13 cellular contexts compared by ENCODE assay signal in the genomic region with DNA sequence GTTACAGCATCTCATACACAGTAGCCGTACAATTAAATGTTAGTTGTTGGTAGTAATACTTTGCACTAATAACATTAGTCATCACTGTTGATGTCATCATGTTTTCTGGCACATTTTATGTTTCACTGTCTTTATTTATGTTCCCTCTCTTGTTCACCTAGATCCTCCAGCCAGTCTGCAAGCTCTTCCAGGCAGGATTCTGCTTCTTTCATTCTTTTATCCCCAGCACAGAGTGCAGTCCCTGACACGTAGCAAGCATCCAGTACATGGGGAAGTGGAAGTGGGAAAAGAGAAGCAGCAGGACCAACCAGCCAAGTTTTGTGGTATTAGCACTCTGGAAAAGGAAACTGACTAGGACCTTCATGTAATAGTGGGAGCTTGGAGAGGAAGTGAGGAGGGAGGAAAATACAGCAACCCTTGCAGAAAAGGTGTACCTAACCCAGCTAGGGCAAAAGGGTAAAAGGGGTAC.
DNase-seq lines count a peak whose midpoint lies in the region; ATAC-seq and TF ChIP-seq lines count a peak whose summit lies in the region.
"Had no signal": no experiment of that assay in that cellular context is flagged by ENCODE, and none has a peak within 500 bp of the region (broad histone marks: within the 10 kb centered on the region; RNA-seq: fewer than 3 reads in every experiment).

No MANE protein-coding gene starts in this region.

- H3K4me3 ChIP-seq in AG10803 (ENCODE audit: low read length) = no peak overlapping the region
- H3K4me3 ChIP-seq in A673 (ENCODE audit: low read depth, low read length, poor library complexity, severe bottlenecking) = no peak overlapping the region
- no peak overlapping the region for H3K4me3 ChIP-seq in effector memory CD4-positive, alpha-beta T cell (ENCODE audit: insufficient read depth, low read depth, low read length, poor library complexity, severe bottlenecking)
- H3K4me3 ChIP-seq: upper lobe of left lung had no signal

- POLR2A ChIA-PET in A673 (lab: Charles Lee; ENCODE audit: low non-redundant PET) = no interaction called here

- TF ChIP-seq CTCF in AG10803 (conservative IDR thresholded peaks at IDR 0.05; ENCODE audit: low read length) (no peak), A673 (conservative IDR thresholded peaks at IDR 0.05; ENCODE audit: low read depth, low read length) (no peak)

- intact Hi-C loops in head of caudate nucleus (cut with DNase I) (loop anchor here (5.0 to 10.0 kb wide), 4 partner anchors 90 to 292 kb away; a partner anchor contains a TSS), A673 (cut with micrococcal nuclease; ENCODE audit: unreplicated experiment) (loop anchor here (5.0 kb wide), 2 partner anchors 227 to 372 kb away; a partner anchor contains a TSS)

- no peaks in the 10 kb centered on the region for H3K27me3 ChIP-seq in A673 (replicated peaks; ENCODE audit: insufficient read depth, low read depth, low read length, poor library complexity)
- H3K27me3 ChIP-seq in effector memory CD4-positive, alpha-beta T cell (replicated peaks; ENCODE audit: control insufficient read depth, insufficient read depth, low read length, poor library complexity, severe bottlenecking) = no peaks in the 10 kb centered on the region
- H3K27me3 ChIP-seq: upper lobe of left lung had no signal

- H3K27ac ChIP-seq in A673 (ENCODE audit: low read depth, low read length, poor library complexity, severe bottlenecking) = no peak overlapping the region
- no peak overlapping the region for H3K27ac ChIP-seq in effector memory CD4-positive, alpha-beta T cell (ENCODE audit: insufficient read depth, low read length, poor library complexity, severe bottlenecking)
- H3K27ac ChIP-seq: parathyroid adenoma had no signal

- BruUV-seq in A673 (replicated peaks; lab: Mats Ljungman, UMichigan) = no TSS peak

- H3K9me3 ChIP-seq in A673 (ENCODE audit: low read depth, low read length, poor library complexity, severe bottlenecking) = no peaks in the 10 kb centered on the region
- no peaks in the 10 kb centered on the region for H3K9me3 ChIP-seq in effector memory CD4-positive, alpha-beta T cell (ENCODE audit: control insufficient read depth, low read length)
- H3K9me3 ChIP-seq: upper lobe of left lung had no signal

- DNase-seq in AG10803 (ENCODE audit: low read depth) = peak; percentile 42
- peak; percentile 28 for DNase-seq in HPDE6-E6E7 (ENCODE audit: extremely low spot score)
- peak; percentile 80 for DNase-seq in amniotic epithelial cell (ENCODE audit: low read depth)
- peak; percentile 83 for DNase-seq in iris pigment epithelial cell (ENCODE audit: low read depth)
- DNase-seq in head of caudate nucleus = no peak
- no peak for DNase-seq in A673 (ENCODE audit: low spot score)
- DNase-seq in effector memory CD4-positive, alpha-beta T cell = no peak
- DNase-seq: activated CD4-positive, CD25-positive, alpha-beta regulatory T cell; activated gamma-delta T cell treated with Interleukin-2 at 50 U/mL for 16 hours; NCI-H748 treated with DMSO at 0.1 percent for 48 hours had no signal

- peaks cover 7% of the 10 kb centered on the region for H3K4me1 ChIP-seq in A673 (ENCODE audit: insufficient read depth, low read length, poor library complexity, severe bottlenecking)
- H3K4me1 ChIP-seq in effector memory CD4-positive, alpha-beta T cell (ENCODE audit: control insufficient read depth, insufficient read depth, low read length, poor library complexity, severe bottlenecking) = peaks cover 6% of the 10 kb centered on the region

- ATAC-seq in HG02763 (IDR thresholded peaks at IDR 0.05; ENCODE audit: unreplicated experiment) = no peak

- no peaks in the 10 kb centered on the region for H3K36me3 ChIP-seq in A673 (ENCODE audit: insufficient read depth, low read length, poor library complexity, severe bottlenecking)
- H3K36me3 ChIP-seq in effector memory CD4-positive, alpha-beta T cell (ENCODE audit: control insufficient read depth, insufficient read depth, low read length) = no peaks in the 10 kb centered on the region
- H3K36me3 ChIP-seq: upper lobe of left lung had no signal

- CTCF ChIA-PET in A673 (lab: Charles Lee) = interaction anchor here (0.6 kb wide), 1 partner anchor 291 kb away, joined by 3 read pairs; no protein-coding TSS in a partner anchor

Comparison
In these comparisons a context has a peak if more than half of its experiments do, and no peak if none do; other contexts are left out.
1. DNase-seq: peak in AG10803 (single experiment), HPDE6-E6E7 (single experiment), amniotic epithelial cell (single experiment) and iris pigment epithelial cell (single experiment); none in head of caudate nucleus (0 of 42), A673 (single experiment) and effector memory CD4-positive, alpha-beta T cell (0 of 3).